Comparison of ENCODE assay signal across 8 cellular contexts in the genomic region with DNA sequence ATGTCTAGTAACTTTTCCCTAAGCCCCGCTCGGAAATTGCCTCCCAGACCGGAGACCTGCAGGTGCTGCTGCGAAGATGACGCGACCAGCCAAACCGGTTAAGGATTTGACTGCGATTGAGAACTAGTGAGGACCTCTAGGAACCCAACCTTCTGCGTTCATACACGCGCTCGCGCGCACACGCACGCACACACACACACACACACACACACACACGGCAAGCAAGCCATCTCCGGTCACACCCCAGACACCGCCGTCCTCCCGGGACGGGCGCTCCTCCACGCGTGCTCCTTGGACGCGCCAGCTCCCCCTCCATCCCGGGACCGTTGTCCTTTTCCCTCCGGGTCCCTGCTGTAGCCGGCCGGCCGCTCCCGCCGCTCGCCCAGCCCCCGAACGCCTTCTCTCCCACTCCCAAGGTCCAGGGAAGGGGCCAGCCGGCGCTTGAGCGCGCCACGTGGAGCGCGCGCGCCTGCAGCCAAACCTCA. TPM values are rescaled to one million over a fixed set of nuclear protein-coding genes. Genes with fewer than 3 reads are reported as not detected.
DNase-seq lines count a peak whose midpoint lies in the region; TF ChIP-seq lines count a peak whose summit lies in the region.

No MANE protein-coding gene starts in this region.

- no peaks in the 10 kb centered on the region for H3K27me3 Mint-ChIP-seq in chondrocyte (ENCODE audit: low read depth)

- no peaks in the 10 kb centered on the region for H3K9me3 Mint-ChIP-seq in chondrocyte (ENCODE audit: low read depth)

- H3K4me3 Mint-ChIP-seq in chondrocyte (ENCODE audit: unreplicated experiment) = peak overlapping the region; percentile 98

- peak overlapping the region; percentile 32 for H3K27ac Mint-ChIP-seq in chondrocyte (ENCODE audit: unreplicated experiment)

- DNase-seq in activated T-cell treated with anti-CD3 and anti-CD28 coated beads for 48 hours (ENCODE audit: low read depth) (peak; percentile 11), activated T-cell treated with anti-CD3 and anti-CD28 coated beads for 4 hours (no peak), HUDEP-2 (lab: John Stamatoyannopoulos, UW; ENCODE audit: unreplicated experiment in 76 of 76) (peak in 65 of 76 experiments; percentile 1 to 68 (median 40)), SK-N-DZ (ENCODE audit: low spot score) (peak; percentile 71), chondrocyte (ENCODE audit: low spot score) (no peak), kidney tubule cell (ENCODE audit: low spot score) (peak; percentile 81), amniotic stem cell (lab: John Stamatoyannopoulos, UW) (no peak)
- peak; percentile 19 to 45 for DNase-seq in stimulated activated CD4-positive, alpha-beta T cell treated with anti-CD3 and anti-CD28 coated beads, Interleukin-2, amount 100 ng/mL, for 24 hours

- H3K4me1 Mint-ChIP-seq in chondrocyte (ENCODE audit: low read depth) = peaks cover 19% of the 10 kb centered on the region

- H3K36me3 Mint-ChIP-seq in chondrocyte (ENCODE audit: low read depth) = no peaks in the 10 kb centered on the region

- TF ChIP-seq CTCF in chondrocyte (IDR thresholded peaks at IDR 0.05) = no peak

RNA-seq across cellular contexts. Expression of a gene that starts 1.2 kb away (rescaled TPM):
- 20.4 and 25.7 TPM in 2 replicates for polyA plus RNA-seq in SK-N-DZ (2014; cell fraction: cytosol; rRNA removed)
- 32.4 and 46.2 TPM in 2 replicates for polyA plus RNA-seq in SK-N-DZ (2014; cell fraction: nucleus; rRNA removed)
- 5.7 to 8.2 TPM (median 6.0 TPM) in 3 replicates for total RNA-seq in chondrocyte

RNA-seq across cellular contexts. Expression of a gene that starts 56.9 kb away (rescaled TPM):
- polyA plus RNA-seq in SK-N-DZ (2014; cell fraction: cytosol; rRNA removed) = 209 and 286 TPM in 2 replicates
- 149 and 234 TPM in 2 replicates for polyA plus RNA-seq in SK-N-DZ (2014; cell fraction: nucleus; rRNA removed)
- 131 to 140 TPM (median 134 TPM) in 3 replicates for total RNA-seq in chondrocyte

Comparison
In these comparisons a context has a peak if more than half of its experiments do, and no peak if none do; other contexts are left out.
1. DNase-seq: peak in activated T-cell treated with anti-CD3 and anti-CD28 coated beads for 48 hours (single experiment), HUDEP-2 (65 of 76), SK-N-DZ (single experiment), kidney tubule cell (single experiment) and stimulated activated CD4-positive, alpha-beta T cell treated with anti-CD3 and anti-CD28 coated beads, Interleukin-2, amount 100 ng/mL, for 24 hours (2 of 2); none in activated T-cell treated with anti-CD3 and anti-CD28 coated beads for 4 hours (single experiment), chondrocyte (single experiment) and amniotic stem cell (single experiment).